Comparison of ENCODE assay signal across 28 cellular contexts in genomic region chr19:16623576-16623975, GRCh38. TPM values are rescaled to one million over a fixed set of nuclear protein-coding genes. Genes with fewer than 3 reads are reported as not detected.
DNase-seq lines count a peak whose midpoint lies in the region; TF ChIP-seq lines count a peak whose summit lies in the region.
"Had no signal": no experiment of that assay in that cellular context is flagged by ENCODE, and none has a peak within 500 bp of the region (broad histone marks: within the 10 kb centered on the region; RNA-seq: fewer than 3 reads in every experiment).

No MANE protein-coding gene starts in this region.

- no peak overlapping the region for H2AFZ ChIP-seq in osteoblast (ENCODE audit: low read length)

- CTCF ChIA-PET in GM10248 (lab: Yijun Ruan, JAX), result interaction anchor here (1.0 to 1.7 kb wide), 4 partner anchors 9 to 44 kb away, joined by 3 to 4 read pairs (median 4); no protein-coding TSS in a partner anchor

- peak overlapping the region; percentile 8; the same call in 1 of the 2 replicates for H3K27ac ChIP-seq in VCaP
- no peak overlapping the region for H3K27ac ChIP-seq in osteoblast (ENCODE audit: low read depth, low read length)
- H3K27ac ChIP-seq: breast epithelium, HL-60, psoas muscle, sigmoid colon, SJSA1, transverse colon had no signal

- H3K4me3 ChIP-seq in H7 (ENCODE audit: insufficient read depth, low read depth, low read length) (no peak overlapping the region), osteoblast (ENCODE audit: insufficient read depth, low read length) (no peak overlapping the region)
- H3K4me3 ChIP-seq: breast epithelium, psoas muscle, sigmoid colon, SJSA1, transverse colon had no signal

- H4K20me1 ChIP-seq in osteoblast (ENCODE audit: insufficient read depth, low read length), result peaks cover 90% of the 10 kb centered on the region

- H3K27me3 ChIP-seq in H7 (ENCODE audit: control insufficient read depth, insufficient read depth, low read length) (no peaks in the 10 kb centered on the region), osteoblast (ENCODE audit: insufficient read depth, low read length) (no peaks in the 10 kb centered on the region)
- H3K27me3 ChIP-seq: breast epithelium, sigmoid colon, SJSA1, transverse colon had no signal

- no peaks in the 10 kb centered on the region for H3K9me3 ChIP-seq in osteoblast (ENCODE audit: low read depth, low read length)
- H3K9me3 ChIP-seq: breast epithelium, psoas muscle, sigmoid colon, SJSA1, transverse colon had no signal

- H3K4me2 ChIP-seq in osteoblast (ENCODE audit: insufficient read depth, low read length), result no peak overlapping the region

- DNase-seq in GM10248 (ENCODE audit: extremely low spot score) (no peak), H7 (peak; percentile 11), osteoblast (ENCODE audit: insufficient read length, low spot score, missing footprints) (peak; percentile 48), NK-92 (lab: John Stamatoyannopoulos, UW; ENCODE audit: unreplicated experiment) (no peak), activated gamma-delta T cell (lab: John Stamatoyannopoulos, UW) (no peak), D341Med (ENCODE audit: low spot score) (no peak), SHP77 (lab: John Stamatoyannopoulos, UW) (no peak)
- DNase-seq: activated CD4-positive, alpha-beta T cell treated with anti-CD3 and anti-CD28 coated beads for 1 hour; activated CD8-positive, alpha-beta T cell treated with anti-CD3 and anti-CD28 coated beads for 36 hours; anterior cingulate cortex; HCEC 1CT; Kasumi-1; kidney glomerular epithelial cell; MV-4-11; naive thymus-derived CD8-positive, alpha-beta T cell; NCI-H146; NCI-H446; NCI-H774; occipital lobe; RPMI8226; sigmoid colon; stimulated activated CD4-positive, alpha-beta T cell treated with anti-CD3 and anti-CD28 coated beads, Interleukin-4, amount 100 ng/mL, for 1 hour; transverse colon had no signal

- peak; percentile 16 for TF ChIP-seq CTCF in GM10248 (IDR thresholded peaks at IDR 0.05; ENCODE audit: control extremely low read depth, extremely low read depth, low read depth, missing control alignments)
- TF ChIP-seq CTCF in VCaP (conservative IDR thresholded peaks at IDR 0.05), result no peak
- no peak for TF ChIP-seq CTCF in osteoblast (IDR thresholded peaks at IDR 0.05; ENCODE audit: extremely low read depth, low read depth, low read length)

- peaks cover 15% of the 10 kb centered on the region for H3K4me1 ChIP-seq in osteoblast (ENCODE audit: insufficient read depth, low read length)

- POLR2A ChIA-PET in GM10248 (lab: Yijun Ruan, JAX), result interaction anchor here (0.9 kb wide), 1 partner anchor 46 kb away, joined by 3 read pairs; no protein-coding TSS in a partner anchor

- peaks cover 94% of the 10 kb centered on the region for H3K79me2 ChIP-seq in osteoblast (ENCODE audit: insufficient read depth, low read length)

- H3K36me3 ChIP-seq in H7 (replicated peaks; ENCODE audit: control insufficient read depth, insufficient read depth, low read length) (peaks cover 7% of the 10 kb centered on the region), osteoblast (ENCODE audit: insufficient read depth, low read length) (peaks cover 27% of the 10 kb centered on the region)
- H3K36me3 ChIP-seq: breast epithelium, transverse colon had no signal

RNA-seq across cellular contexts. Expression of gene MED26, which starts 4.4 kb away (rescaled TPM):
- total RNA-seq in H7 (2014; rRNA removed; shearing (Covaris generic)), result 12.0 and 14.2 TPM in 2 replicates
- 5.8 and 6.5 TPM in 2 replicates for total RNA-seq in osteoblast

RNA-seq across cellular contexts. Expression of gene SMIM7, which starts 36.4 kb away (rescaled TPM):
- total RNA-seq in H7 (2014; rRNA removed; shearing (Covaris generic)), result 58.0 and 62.9 TPM in 2 replicates
- total RNA-seq in osteoblast, result 57.8 and 60.1 TPM in 2 replicates

RNA-seq across cellular contexts. Expression of gene TMEM38A, which starts 37.4 kb away (rescaled TPM):
- total RNA-seq in H7 (2014; rRNA removed; shearing (Covaris generic)), result 3.5 and 7.4 TPM in 2 replicates
- total RNA-seq in osteoblast, result 2.4 and 2.5 TPM in 2 replicates

RNA-seq across cellular contexts. Expression of gene SLC35E1, which starts 51.4 kb away (rescaled TPM):
- 12.5 and 14.7 TPM in 2 replicates for total RNA-seq in H7 (2014; rRNA removed; shearing (Covaris generic))
- 38.0 and 41.5 TPM in 2 replicates for total RNA-seq in osteoblast

Comparison
In these comparisons a context has a peak if more than half of its experiments do, and no peak if none do; other contexts are left out.
1. DNase-seq: peak in H7 (single experiment) and osteoblast (single experiment); none in GM10248 (single experiment), NK-92 (single experiment), activated gamma-delta T cell (single experiment), D341Med (single experiment) and SHP77 (0 of 2).